Comparison of ENCODE assay signal across 8 cellular contexts in the genomic region with DNA sequence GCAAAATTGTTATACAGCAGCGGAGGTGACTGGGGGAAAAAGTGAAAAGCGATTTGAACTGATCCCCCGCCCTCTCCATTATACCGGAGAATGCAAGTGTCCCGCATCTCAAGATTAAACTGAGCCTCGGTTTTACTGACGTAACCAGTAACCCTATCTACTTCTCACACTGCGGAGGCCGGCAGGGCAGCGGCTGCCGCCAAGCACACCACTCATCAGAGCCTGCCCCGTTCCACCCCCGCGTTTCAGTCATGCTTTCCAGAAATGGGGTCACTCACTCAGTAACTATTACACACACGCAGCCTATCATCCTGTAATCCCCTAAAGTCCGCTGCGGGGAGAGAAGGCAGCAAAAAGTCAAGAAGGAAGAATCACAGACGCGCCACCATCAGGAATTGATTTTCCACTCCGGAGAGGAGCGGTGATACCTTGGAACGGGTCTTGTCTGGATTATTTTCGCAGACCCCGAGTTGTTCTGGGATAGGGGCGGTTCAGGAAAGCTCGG. TPM values are rescaled to one million over a fixed set of nuclear protein-coding genes. Genes with fewer than 3 reads are reported as not detected.
A peak's percentile ranks its signal among the peaks of the same experiment; 100 is the strongest.
DNase-seq lines count a peak whose midpoint lies in the region; ATAC-seq and TF ChIP-seq lines count a peak whose summit lies in the region.

No MANE protein-coding gene starts in this region.

- POLR2A ChIA-PET in A673 (lab: Charles Lee; ENCODE audit: low non-redundant PET) = no interaction called here

- TF ChIP-seq CTCF in A673 (conservative IDR thresholded peaks at IDR 0.05; ENCODE audit: low read depth, low read length) (no peak), thyroid gland (IDR thresholded peaks at IDR 0.05) (no peak)

- peaks cover 14% of the 10 kb centered on the region for H3K4me1 Mint-ChIP-seq in activated T-helper 17 cell treated with anti-CD3 and anti-CD28 coated beads, Interleukin-2, amount 50 U/mL, for 72 hours

- H3K14ac ChIP-seq in neuronal stem cell (ENCODE audit: low read length) = no peak overlapping the region

- H3K27ac Mint-ChIP-seq in activated T-helper 17 cell treated with anti-CD3 and anti-CD28 coated beads, Interleukin-2, amount 50 U/mL, for 72 hours = peak overlapping the region; percentile 100

- H3K4me3 Mint-ChIP-seq in activated T-helper 17 cell treated with anti-CD3 and anti-CD28 coated beads, Interleukin-2, amount 50 U/mL, for 72 hours = peak overlapping the region; percentile 88

- H4K8ac ChIP-seq in neuronal stem cell (ENCODE audit: low read depth, low read length) = no peak overlapping the region

- peak overlapping the region; percentile 49 for H3K4me2 ChIP-seq in neuronal stem cell (ENCODE audit: insufficient read depth, low read length, poor library complexity, severe bottlenecking)

- no peak overlapping the region for H3K23ac ChIP-seq in neuronal stem cell (ENCODE audit: low read depth, low read length, poor library complexity)

- H3K36me3 ChIP-seq in A673 (ENCODE audit: insufficient read depth, low read length, poor library complexity, severe bottlenecking) (no peaks in the 10 kb centered on the region), neuronal stem cell (replicated peaks in 1 of 2; ENCODE audit: control insufficient read depth in 2 of 2, insufficient read depth in 2 of 2, low read length in 2 of 2) (no peaks in the 10 kb centered on the region), thyroid gland (no peaks in the 10 kb centered on the region)

- H2AFZ ChIP-seq in neuronal stem cell (ENCODE audit: low read length) = peak overlapping the region; percentile 54

- H3K4me3 ChIP-seq in A673 (ENCODE audit: low read depth, low read length, poor library complexity, severe bottlenecking) (peak overlapping the region; percentile 75), neuronal stem cell (ENCODE audit: low read length in 2 of 2) (peak overlapping the region; percentile 56 to 94), thyroid gland (replicated peaks in 1 of 3) (peak overlapping the region; percentile 33 to 58 (median 49))

- no peaks in the 10 kb centered on the region for H3K27me3 Mint-ChIP-seq in activated T-helper 17 cell treated with anti-CD3 and anti-CD28 coated beads, Interleukin-2, amount 50 U/mL, for 72 hours

- no peaks in the 10 kb centered on the region for H3K9me3 Mint-ChIP-seq in activated T-helper 17 cell treated with anti-CD3 and anti-CD28 coated beads, Interleukin-2, amount 50 U/mL, for 72 hours

- no peak overlapping the region for H2BK5ac ChIP-seq in neuronal stem cell (ENCODE audit: low read length)

- TF ChIP-seq POLR2A in thyroid gland (IDR thresholded peaks at IDR 0.05) = peak in 1 of 2 donors; percentile 60

- intact Hi-C loops in A673 (cut with micrococcal nuclease; ENCODE audit: unreplicated experiment) (no loop called here), thyroid gland (cut with DNase I) (no loop called here)

- H2BK12ac ChIP-seq in neuronal stem cell (ENCODE audit: low read length) = no peak overlapping the region

- peak overlapping the region; percentile 61 for H3K27ac ChIP-seq in A673 (ENCODE audit: low read depth, low read length, poor library complexity, severe bottlenecking)
- no peak overlapping the region for H3K27ac ChIP-seq in neuronal stem cell (replicated peaks; ENCODE audit: low read length)
- peak overlapping the region; percentile 57 to 81 (median 76) for H3K27ac ChIP-seq in thyroid gland

- DNase-seq in A673 (ENCODE audit: low spot score) (peak; percentile 57), OCI-M2 (lab: John Stamatoyannopoulos, UW; ENCODE audit: unreplicated experiment) (peak; percentile 55), fibroblast of the conjunctiva (ENCODE audit: low read depth) (peak; percentile 52), neuronal stem cell (ENCODE audit: low spot score) (no peak), thyroid gland (peak; percentile 56 to 65)

- no peak overlapping the region for H4K91ac ChIP-seq in neuronal stem cell (ENCODE audit: low read depth, low read length, poor library complexity)

- ATAC-seq in GM18519 (IDR thresholded peaks at IDR 0.05; ENCODE audit: low FRiP score, unreplicated experiment) = peak; percentile 29
- peak; percentile 41 for ATAC-seq in HG03139 (IDR thresholded peaks at IDR 0.05; ENCODE audit: unreplicated experiment)
- ATAC-seq in activated T-helper 17 cell treated with anti-CD3 and anti-CD28 coated beads, Interleukin-2, amount 50 U/mL, for 72 hours (replicated peaks) = peak; percentile 74

- H3K36me3 Mint-ChIP-seq in activated T-helper 17 cell treated with anti-CD3 and anti-CD28 coated beads, Interleukin-2, amount 50 U/mL, for 72 hours (ENCODE audit: low read depth) = peaks cover 44% of the 10 kb centered on the region

- H3K4me1 ChIP-seq in A673 (ENCODE audit: insufficient read depth, low read length, poor library complexity, severe bottlenecking) (peaks cover 4% of the 10 kb centered on the region), neuronal stem cell (ENCODE audit: control insufficient read depth in 2 of 2, insufficient read depth in 1 of 2, low read depth in 1 of 2, low read length in 2 of 2) (peaks cover 0 to 4% of the 10 kb centered on the region in 2 donors), thyroid gland (no peaks in the 10 kb centered on the region)

- no peak overlapping the region for H2BK15ac ChIP-seq in neuronal stem cell (ENCODE audit: low read length)

- BruUV-seq in A673 (replicated peaks; lab: Mats Ljungman, UMichigan) = no TSS peak

- no CpG with 5 or more reads among the region's 26 CpGs for WGBS in neuronal stem cell (ENCODE audit: extremely low coverage in 2 of 2, insufficient read length in 2 of 2, insufficient replicate concordance in 1 of 2), 2 donors
- 0 to 1% methylated on average over 23 to 24 of the region's 26 CpGs for WGBS in thyroid gland, 2 donors

- CTCF ChIA-PET in A673 (lab: Charles Lee) = no interaction called here

- no peaks in the 10 kb centered on the region for H3K79me1 ChIP-seq in neuronal stem cell (ENCODE audit: low read depth, low read length)

- no peak overlapping the region for H3K9ac ChIP-seq in neuronal stem cell (ENCODE audit: low read depth, low read length, poor library complexity)

- H3K27me3 ChIP-seq in A673 (replicated peaks; ENCODE audit: insufficient read depth, low read depth, low read length, poor library complexity) (no peaks in the 10 kb centered on the region), neuronal stem cell (ENCODE audit: control insufficient read depth in 3 of 3, insufficient read depth in 3 of 3, low read depth in 1 of 3, low read length in 3 of 3) (peaks cover 0 to 9% (median 3%) of the 10 kb centered on the region in 3 experiments), thyroid gland (no peaks in the 10 kb centered on the region)

- no peak overlapping the region for H3K18ac ChIP-seq in neuronal stem cell (ENCODE audit: low read length)

- no peak overlapping the region for H2BK120ac ChIP-seq in neuronal stem cell (ENCODE audit: low read depth, low read length)

- H3K9me3 ChIP-seq in A673 (ENCODE audit: low read depth, low read length, poor library complexity, severe bottlenecking) = no peaks in the 10 kb centered on the region
- no peaks in the 10 kb centered on the region for H3K9me3 ChIP-seq in neuronal stem cell (replicated peaks in 1 of 2; ENCODE audit: control insufficient read depth in 2 of 2, insufficient read depth in 1 of 2, low read depth in 1 of 2, low read length in 2 of 2)
- H3K9me3 ChIP-seq in thyroid gland = no peaks in the 10 kb centered on the region

- no peak overlapping the region for H3K4ac ChIP-seq in neuronal stem cell (ENCODE audit: low read length)

- no peak overlapping the region for H2AK5ac ChIP-seq in neuronal stem cell (ENCODE audit: low read depth, low read length)

RNA-seq across cellular contexts. Expression of a gene that starts 1.4 kb away (rescaled TPM):
- total RNA-seq in A673 (2021) (32.3 and 33.6 TPM in 2 replicates), thyroid gland (10 to 100 TPM; 41.6 to 57.6 (median 51.4) TPM)
- 10 to 100 TPM; 53.4 to 64.9 TPM for total RNA-seq in activated T-helper 17 cell treated with anti-CD3 and anti-CD28 coated beads, Interleukin-2, amount 50 U/mL, for 72 hours
- 14.0 TPM for polyA plus RNA-seq in neuronal stem cell (2013, experiment 1 of 2)
- polyA plus RNA-seq in neuronal stem cell (2013, experiment 2 of 2) = 14.5 TPM
